8 cellular contexts compared by ENCODE assay signal in genomic region chr11:110209313-110209694, GRCh38.
DNase-seq lines count a peak whose midpoint lies in the region; ATAC-seq, FAIRE-seq and TF ChIP-seq lines count a peak whose summit lies in the region.
"Not testable (repeated sequence)": the region's sequence is repeated elsewhere in the genome, so short reads cannot be mapped to it uniquely, and the experiment has no call there.

No MANE protein-coding gene starts in this region.

- FAIRE-seq in bronchial epithelial cell (lab: Jason Lieb, UNC) = not testable (repeated sequence)

- WGBS in upper lobe of left lung, 2 donors = 15% methylated on average over 4 of the region's 14 CpGs; no CpG with 5 or more reads in 1 of the 2 donors

- not testable (repeated sequence) for H3K27ac Mint-ChIP-seq in activated CD8-positive, alpha-beta T cell treated with anti-CD3 and anti-CD28 coated beads, Interleukin-2, amount 10 ng/mL, durations not matched to agents 7 days and 5 days

- TF ChIP-seq CTCF in OCI-LY7 (conservative IDR thresholded peaks at IDR 0.05; ENCODE audit: low read length); bronchial epithelial cell (IDR thresholded peaks at IDR 0.05; ENCODE audit: insufficient read depth, low read length, severe bottlenecking); fibroblast of pulmonary artery (IDR thresholded peaks at IDR 0.05; ENCODE audit: low read length, missing control alignments); left lung (IDR thresholded peaks at IDR 0.05); osteoblast (IDR thresholded peaks at IDR 0.05; ENCODE audit: extremely low read depth, low read depth, low read length); upper lobe of left lung (IDR thresholded peaks at IDR 0.05): not testable (repeated sequence)

- H2AFZ ChIP-seq in OCI-LY7 (ENCODE audit: low read length) = peak overlapping the region; percentile 54; the same call in 1 of the 2 replicates
- not testable (repeated sequence) for H2AFZ ChIP-seq in osteoblast (ENCODE audit: low read length)

- not testable (repeated sequence) for TF ChIP-seq POLR2A in upper lobe of left lung (IDR thresholded peaks at IDR 0.05)

- not testable (repeated sequence) for BruUV-seq in OCI-LY7 (replicated peaks; lab: Mats Ljungman, UMichigan)

- peak overlapping the region; percentile 67 for H3K4me3 Mint-ChIP-seq in activated CD8-positive, alpha-beta T cell treated with anti-CD3 and anti-CD28 coated beads, Interleukin-2, amount 10 ng/mL, durations not matched to agents 7 days and 5 days

- H3K36me3 Mint-ChIP-seq in activated CD8-positive, alpha-beta T cell treated with anti-CD3 and anti-CD28 coated beads, Interleukin-2, amount 10 ng/mL, durations not matched to agents 7 days and 5 days (ENCODE audit: low read depth) = not testable (repeated sequence)

- 0 out of 2 replicates have a peak overlapping the region, but pooled peaks have one; percentile 41 for H3K4me2 ChIP-seq in OCI-LY7 (ENCODE audit: low read length)
- H3K4me2 ChIP-seq in osteoblast (ENCODE audit: insufficient read depth, low read length) = not testable (repeated sequence)

- intact Hi-C loops in OCI-LY7 (cut with micrococcal nuclease; ENCODE audit: unreplicated experiment) = loop anchor here (10.0 kb wide), 2 partner anchors 1025 to 1235 kb away; no protein-coding TSS in a partner anchor
- intact Hi-C loops in left lung (cut with DNase I) = loop anchor here in 1 of 2 donors (10.0 kb wide), 1 partner anchor 165 kb away; no protein-coding TSS in a partner anchor

- not testable (repeated sequence) for H3K4me1 Mint-ChIP-seq in activated CD8-positive, alpha-beta T cell treated with anti-CD3 and anti-CD28 coated beads, Interleukin-2, amount 10 ng/mL, durations not matched to agents 7 days and 5 days (ENCODE audit: low read depth)

- not testable (repeated sequence) for H3K9me2 ChIP-seq in OCI-LY7 (ENCODE audit: insufficient read depth, low read length)

- not testable (repeated sequence) for H3K27ac ChIP-seq in OCI-LY7 (ENCODE audit: low read depth, low read length, poor library complexity, severe bottlenecking); left lung; osteoblast (ENCODE audit: low read depth, low read length); upper lobe of left lung

- H3K4me1 ChIP-seq in ES-I3 (ENCODE audit: insufficient read depth, low read length); OCI-LY7 (ENCODE audit: insufficient read depth, low read length, poor library complexity, severe bottlenecking); left lung; osteoblast (ENCODE audit: insufficient read depth, low read length); upper lobe of left lung: not testable (repeated sequence)

- not testable (repeated sequence) for DNase-seq in OCI-LY7 (ENCODE audit: low spot score); activated CD8-positive, alpha-beta T cell treated with anti-CD3 and anti-CD28 coated beads, Interleukin-2, amount 10 ng/mL, durations not matched to agents 7 days and 5 days; bronchial epithelial cell (ENCODE audit: low read depth); fibroblast of pulmonary artery (ENCODE audit: low read depth); left lung; osteoblast (ENCODE audit: insufficient read length, low spot score, missing footprints); upper lobe of left lung

- not testable (repeated sequence) for H3K27me3 Mint-ChIP-seq in activated CD8-positive, alpha-beta T cell treated with anti-CD3 and anti-CD28 coated beads, Interleukin-2, amount 10 ng/mL, durations not matched to agents 7 days and 5 days (ENCODE audit: low read depth)

- H4K20me1 ChIP-seq in OCI-LY7 (ENCODE audit: insufficient read depth, low read length); osteoblast (ENCODE audit: insufficient read depth, low read length): not testable (repeated sequence)

- not testable (repeated sequence) for H3K36me3 ChIP-seq in ES-I3 (ENCODE audit: insufficient read depth, low read length); OCI-LY7 (ENCODE audit: insufficient read depth, low read length); bronchial epithelial cell (ENCODE audit: control insufficient read depth, insufficient read depth, low read length); left lung; osteoblast (ENCODE audit: insufficient read depth, low read length); upper lobe of left lung

- TF ChIP-seq EP300 in upper lobe of left lung (IDR thresholded peaks at IDR 0.05) = not testable (repeated sequence)

- not testable (repeated sequence) for H3K9me3 ChIP-seq in ES-I3 (ENCODE audit: control insufficient read depth, insufficient read depth, low read length); OCI-LY7 (ENCODE audit: low read length); left lung; osteoblast (ENCODE audit: low read depth, low read length); upper lobe of left lung

- not testable (repeated sequence) for H3K79me2 ChIP-seq in OCI-LY7 (ENCODE audit: insufficient read depth, low read depth, low read length); osteoblast (ENCODE audit: insufficient read depth, low read length)

- H3K9me3 Mint-ChIP-seq in activated CD8-positive, alpha-beta T cell treated with anti-CD3 and anti-CD28 coated beads, Interleukin-2, amount 10 ng/mL, durations not matched to agents 7 days and 5 days (ENCODE audit: insufficient read depth) = not testable (repeated sequence)

- not testable (repeated sequence) for ATAC-seq in activated CD8-positive, alpha-beta T cell treated with anti-CD3 and anti-CD28 coated beads, Interleukin-2, amount 10 ng/mL, durations not matched to agents 7 days and 5 days; left lung; upper lobe of left lung (ENCODE audit: low FRiP score in 2 of 2)

- CTCF ChIA-PET in OCI-LY7 (lab: Charles Lee; ENCODE audit: unreplicated experiment) = not testable (repeated sequence)
- CTCF ChIA-PET in activated CD8-positive, alpha-beta T cell treated with anti-CD3 and anti-CD28 coated beads, Interleukin-2, amount 10 ng/mL, durations not matched to agents 7 days and 5 days (lab: Charles Lee) = interaction anchor here (1.3 kb wide), 1 partner anchor 164 kb away, joined by 4 read pairs; no protein-coding TSS in a partner anchor

- POLR2A ChIA-PET in OCI-LY7 (lab: Charles Lee); activated CD8-positive, alpha-beta T cell treated with anti-CD3 and anti-CD28 coated beads, Interleukin-2, amount 10 ng/mL, durations not matched to agents 7 days and 5 days (lab: Charles Lee): not testable (repeated sequence)

- H3K4me3 ChIP-seq in OCI-LY7 (ENCODE audit: low read depth, low read length, poor library complexity, severe bottlenecking) (peak overlapping the region; percentile 19), bronchial epithelial cell (ENCODE audit: low read depth, low read length) (peak overlapping the region; percentile 12), fibroblast of pulmonary artery (replicated peaks; ENCODE audit: low read depth, low read length) (peak overlapping the region; percentile 32), left lung (peak overlapping the region; percentile 17 to 28), osteoblast (ENCODE audit: insufficient read depth, low read length) (peak overlapping the region; percentile 33), upper lobe of left lung (peak overlapping the region in 3 of 4 donors; percentile 25 to 44 (median 36))

- H3K27me3 ChIP-seq in bronchial epithelial cell (ENCODE audit: control insufficient read depth, insufficient read depth, low read length); left lung; osteoblast (ENCODE audit: insufficient read depth, low read length); upper lobe of left lung: not testable (repeated sequence)

- peak overlapping the region; percentile 43; the same call in 1 of the 2 replicates for H3K9ac ChIP-seq in ES-I3 (ENCODE audit: low read depth, low read length)
